Comparison of ENCODE assay signal across 11 cellular contexts in the genomic region with DNA sequence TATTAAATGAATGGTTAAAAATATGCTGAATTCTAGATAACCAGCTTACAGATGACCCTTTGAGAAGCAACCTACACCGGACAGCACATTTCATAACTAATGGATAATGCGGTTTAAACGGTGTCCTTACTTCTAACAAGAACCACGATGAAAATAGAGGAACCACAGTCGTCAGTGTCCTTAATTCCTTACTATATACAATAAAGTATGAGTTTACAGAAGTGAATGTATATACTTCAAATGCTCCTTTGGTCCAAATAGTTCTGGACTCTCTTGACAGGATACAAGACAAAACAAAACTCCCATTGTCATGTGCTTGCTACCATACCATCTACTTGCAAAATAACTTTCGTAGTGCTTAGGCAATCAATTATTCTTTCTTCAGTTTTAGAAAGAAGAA. TPM values are rescaled to one million over a fixed set of nuclear protein-coding genes. Genes with fewer than 3 reads are reported as not detected.
DNase-seq lines count a peak whose midpoint lies in the region; ATAC-seq, FAIRE-seq and TF ChIP-seq lines count a peak whose summit lies in the region.
"Had no signal": no experiment of that assay in that cellular context is flagged by ENCODE, and none has a peak within 500 bp of the region (broad histone marks: within the 10 kb centered on the region; RNA-seq: fewer than 3 reads in every experiment).

No MANE protein-coding gene starts in this region.

- no peak for ATAC-seq in stimulated activated naive CD8-positive, alpha-beta T cell treated with anti-CD3 and anti-CD28 coated beads, Interleukin-15, Interleukin-2, amounts not matched to agents 100 U/mL and 50 U/mL, for 24 hours
- ATAC-seq in activated T-helper 17 cell treated with anti-CD3 and anti-CD28 coated beads, Interleukin-2, amount 50 U/mL, for 72 hours (replicated peaks), result no peak
- ATAC-seq in HepG2 (no peak), HG02840 (IDR thresholded peaks at IDR 0.05; ENCODE audit: low FRiP score, unreplicated experiment) (no peak), HG02678 (IDR thresholded peaks at IDR 0.05; ENCODE audit: unreplicated experiment) (no peak)

- H3K27ac ChIP-seq in HepG2 (ENCODE audit: extremely low read length, insufficient read depth, low read length), result no peak overlapping the region

- H3K4me1 ChIP-seq in HepG2 (ENCODE audit: insufficient read depth, low read length), result peaks cover 49% of the 10 kb centered on the region

- H3K9me3 Mint-ChIP-seq in stimulated activated naive CD8-positive, alpha-beta T cell treated with anti-CD3 and anti-CD28 coated beads, Interleukin-15, Interleukin-2, amounts not matched to agents 100 ng/mL and 50 ng/mL, for 24 hours, result peaks cover 4% of the 10 kb centered on the region
- H3K9me3 Mint-ChIP-seq in activated T-helper 17 cell treated with anti-CD3 and anti-CD28 coated beads, Interleukin-2, amount 50 U/mL, for 72 hours, result no peaks in the 10 kb centered on the region

- no peaks in the 10 kb centered on the region for H3K9me3 ChIP-seq in HepG2 (ENCODE audit: low read length)

- WGBS in HepG2 (ENCODE audit: low lambda C conversion rate), result 81% methylated on average over 6 of the region's 6 CpGs

- no peak for TF ChIP-seq RAD21 in HepG2 (CRISPR knock-in tag; IDR thresholded peaks at IDR 0.05)

- peaks cover 62% of the 10 kb centered on the region for H3K4me1 Mint-ChIP-seq in stimulated activated naive CD8-positive, alpha-beta T cell treated with anti-CD3 and anti-CD28 coated beads, Interleukin-15, Interleukin-2, amounts not matched to agents 100 ng/mL and 50 ng/mL, for 24 hours (ENCODE audit: low read depth)
- H3K4me1 Mint-ChIP-seq in activated T-helper 17 cell treated with anti-CD3 and anti-CD28 coated beads, Interleukin-2, amount 50 U/mL, for 72 hours, result peaks cover 33% of the 10 kb centered on the region

- no peak for TF ChIP-seq CTCF in HepG2 (CRISPR knock-in tag; IDR thresholded peaks at IDR 0.05)

- peaks cover 1 to 2% of the 10 kb centered on the region in 2 experiments; a peak in 2 of 5 replicates for H3K36me3 ChIP-seq in HepG2 (replicated peaks in 1 of 2; ENCODE audit: control insufficient read depth in 1 of 2, insufficient read depth in 2 of 2, low read length in 2 of 2)

- peaks cover 13% of the 10 kb centered on the region; the same call in 1 of the 2 replicates for H4K20me1 ChIP-seq in HepG2 (ENCODE audit: insufficient read depth, low read length)

- no peak overlapping the region for H2AFZ ChIP-seq in HepG2 (ENCODE audit: low read length)

- H3K27ac Mint-ChIP-seq in stimulated activated naive CD8-positive, alpha-beta T cell treated with anti-CD3 and anti-CD28 coated beads, Interleukin-15, Interleukin-2, amounts not matched to agents 100 ng/mL and 50 ng/mL, for 24 hours, result peak overlapping the region; percentile 95
- H3K27ac Mint-ChIP-seq in activated T-helper 17 cell treated with anti-CD3 and anti-CD28 coated beads, Interleukin-2, amount 50 U/mL, for 72 hours, result peak overlapping the region; percentile 85

- CTCF ChIA-PET in HepG2 (lab: Yijun Ruan, JAX; ENCODE audit: low intra/inter-chr PET ratio, low total read pairs), result no interaction called here

- H3K27me3 ChIP-seq in HepG2 (ENCODE audit: control insufficient read depth in 1 of 2, insufficient read depth in 2 of 2, low read length in 2 of 2), result no peaks in the 10 kb centered on the region

- FAIRE-seq in HepG2 (lab: Jason Lieb, UNC), result no peak

- DNase-seq in stimulated activated naive CD8-positive, alpha-beta T cell treated with anti-CD3 and anti-CD28 coated beads, Interleukin-15, Interleukin-2, amounts not matched to agents 100 U/mL and 50 U/mL, for 24 hours, result no peak
- DNase-seq in HepG2 (ENCODE audit: low spot score) (peak; percentile 20), DMS153 (lab: John Stamatoyannopoulos, UW) (no peak), SK-N-DZ (ENCODE audit: low spot score) (no peak)
- DNase-seq: glutamatergic neuron, NCI-H1417 treated with DMSO at 0.1 percent for 48 hours, SHP77 treated with DMSO at 0.1 percent for 48 hours had no signal

- peaks cover 72% of the 10 kb centered on the region for H3K36me3 Mint-ChIP-seq in stimulated activated naive CD8-positive, alpha-beta T cell treated with anti-CD3 and anti-CD28 coated beads, Interleukin-15, Interleukin-2, amounts not matched to agents 100 ng/mL and 50 ng/mL, for 24 hours (ENCODE audit: low read depth)
- H3K36me3 Mint-ChIP-seq in activated T-helper 17 cell treated with anti-CD3 and anti-CD28 coated beads, Interleukin-2, amount 50 U/mL, for 72 hours (ENCODE audit: low read depth), result peaks cover 81% of the 10 kb centered on the region

- TF ChIP-seq EP300 in HepG2 (IDR thresholded peaks at IDR 0.05; ENCODE audit: low read depth in 2 of 2, low read length in 2 of 2), result no peak
- TF ChIP-seq EP300 in HepG2 (CRISPR knock-in tag; IDR thresholded peaks at IDR 0.05; ENCODE audit: borderline replicate concordance), result no peak

- peaks cover 67% of the 10 kb centered on the region for H3K79me2 ChIP-seq in HepG2 (ENCODE audit: insufficient read depth, low read length)

- H3K4me2 ChIP-seq in HepG2 (ENCODE audit: low read depth, low read length), result peak overlapping the region; percentile 73

- intact Hi-C loops in HepG2 (cut with micrococcal nuclease; ENCODE audit: unreplicated experiment), result loop anchor here (10.0 kb wide), 1 partner anchor 882 kb away; the partner anchor contains the start of gene HBP1

- no peak overlapping the region for H3K9ac ChIP-seq in HepG2 (ENCODE audit: insufficient read depth, low read depth, low read length)

- peak overlapping the region in 2 of 3 experiments; percentile 26 to 88; a peak in 2 of 6 replicates for H3K4me3 ChIP-seq in HepG2 (replicated peaks in 1 of 3; ENCODE audit: insufficient read depth in 1 of 3, low read depth in 2 of 3, low read length in 3 of 3)

- POLR2A ChIA-PET in HepG2 (lab: Yijun Ruan, JAX), result no interaction called here

- no peak for TF ChIP-seq POLR2A in HepG2 (IDR thresholded peaks at IDR 0.05; ENCODE audit: insufficient read depth in 1 of 2, low read depth in 2 of 2, low read length in 2 of 2)

- peak overlapping the region; percentile 97 for H3K4me3 Mint-ChIP-seq in stimulated activated naive CD8-positive, alpha-beta T cell treated with anti-CD3 and anti-CD28 coated beads, Interleukin-15, Interleukin-2, amounts not matched to agents 100 ng/mL and 50 ng/mL, for 24 hours
- peak overlapping the region; percentile 95 for H3K4me3 Mint-ChIP-seq in activated T-helper 17 cell treated with anti-CD3 and anti-CD28 coated beads, Interleukin-2, amount 50 U/mL, for 72 hours

- H3K27me3 Mint-ChIP-seq in stimulated activated naive CD8-positive, alpha-beta T cell treated with anti-CD3 and anti-CD28 coated beads, Interleukin-15, Interleukin-2, amounts not matched to agents 100 ng/mL and 50 ng/mL, for 24 hours, result no peaks in the 10 kb centered on the region
- H3K27me3 Mint-ChIP-seq in activated T-helper 17 cell treated with anti-CD3 and anti-CD28 coated beads, Interleukin-2, amount 50 U/mL, for 72 hours, result no peaks in the 10 kb centered on the region

- BruUV-seq in HepG2 (replicated peaks; lab: Mats Ljungman, UMichigan), result no TSS peak

- in situ Hi-C loops in HepG2 (cut with HindIII; ENCODE audit: extremely low pct_ligation_motif_present, low pct_unique_long_range_greater_than_20kb), result no loop called here

TF ChIP-seq in HepG2, 621 proteins besides CTCF, POLR2A, EP300 and RAD21 (continues in another document):
- TF ChIP-seq ZBTB33 (CRISPR knock-in tag; IDR thresholded peaks at IDR 0.05) (no peak), CBX5 (CRISPR knock-in tag; IDR thresholded peaks at IDR 0.05; ENCODE audit: borderline replicate concordance) (no peak)

RNA-seq across cellular contexts. Expression of gene NAMPT, which starts 2.4 kb away (rescaled TPM):
- total RNA-seq in activated T-helper 17 cell treated with anti-CD3 and anti-CD28 coated beads, Interleukin-2, amount 50 U/mL, for 72 hours, result 100 to 1,000 TPM; 296 to 469 TPM
- 67.7 and 105 TPM in 2 replicates for total RNA-seq in HepG2 (2016; rRNA removed; fragmentation: Illumina TruSeq; extraction: Trizol)
- 13.0 and 13.4 TPM in 2 replicates for total RNA-seq in HepG2 (2016; cell fraction: cytosol; rRNA removed; fragmentation: Illumina TruSeq; extraction: Trizol; ENCODE audit: low read depth)
- 64.2 and 94.5 TPM in 2 replicates for total RNA-seq in HepG2 (2016; cell fraction: insoluble cytoplasmic fraction; rRNA removed; fragmentation: Illumina TruSeq; extraction: Trizol)
- 33.7 and 41.5 TPM in 2 replicates for total RNA-seq in HepG2 (2016; cell fraction: membrane; rRNA removed; fragmentation: Illumina TruSeq; extraction: Trizol)
- 43.1 and 45.4 TPM in 2 replicates for total RNA-seq in HepG2 (2016; cell fraction: nucleus; rRNA removed; fragmentation: Illumina TruSeq; extraction: Trizol)
- 10.4 and 15.8 TPM in 2 replicates for polyA plus RNA-seq in HepG2 (2011; rRNA removed)
- polyA plus RNA-seq in HepG2 (2011; cell fraction: cytosol; rRNA removed), result 6.9 and 10.2 TPM in 2 replicates
- polyA plus RNA-seq in HepG2 (2011; cell fraction: nucleus; rRNA removed), result 4.5 and 9.2 TPM in 2 replicates
- polyA plus RNA-seq in HepG2 (2012), result 32.6 and 38.7 TPM in 2 replicates
- 7.8 and 8.1 TPM in 2 replicates for polyA plus RNA-seq in HepG2 (2016; cell fraction: cytosol; fragmentation: Illumina TruSeq; extraction: Trizol; ENCODE audit: low read depth)
- 74.3 and 76.8 TPM in 2 replicates for polyA plus RNA-seq in HepG2 (2016; cell fraction: insoluble cytoplasmic fraction; fragmentation: Illumina TruSeq; extraction: Trizol; ENCODE audit: low read depth)
- polyA plus RNA-seq in HepG2 (2016; cell fraction: membrane; fragmentation: Illumina TruSeq; extraction: Trizol; ENCODE audit: low read depth), result 14.5 and 16.2 TPM in 2 replicates
- 23.2 and 29.2 TPM in 2 replicates for polyA plus RNA-seq in HepG2 (2016; cell fraction: nucleus; fragmentation: Illumina TruSeq; extraction: Trizol; ENCODE audit: insufficient read depth, low read depth)
- 7.5 and 29.2 TPM in 2 replicates for polyA minus RNA-seq in HepG2 (2011; rRNA and poly(A)+ RNA removed; ENCODE audit: low replicate concordance)
- 43.6 and 50.5 TPM in 2 replicates for polyA minus RNA-seq in HepG2 (2011; cell fraction: cytosol; rRNA and poly(A)+ RNA removed)
- 56.3 and 66.5 TPM in 2 replicates for polyA minus RNA-seq in HepG2 (2011; cell fraction: nucleus; rRNA and poly(A)+ RNA removed)
- 36.8 and 37.4 TPM in 2 replicates for polyA plus RNA-seq in SK-N-DZ (2014; cell fraction: cytosol; rRNA removed)
- polyA plus RNA-seq in SK-N-DZ (2014; cell fraction: nucleus; rRNA removed), result 28.8 and 30.8 TPM in 2 replicates
